In the genomic region with DNA sequence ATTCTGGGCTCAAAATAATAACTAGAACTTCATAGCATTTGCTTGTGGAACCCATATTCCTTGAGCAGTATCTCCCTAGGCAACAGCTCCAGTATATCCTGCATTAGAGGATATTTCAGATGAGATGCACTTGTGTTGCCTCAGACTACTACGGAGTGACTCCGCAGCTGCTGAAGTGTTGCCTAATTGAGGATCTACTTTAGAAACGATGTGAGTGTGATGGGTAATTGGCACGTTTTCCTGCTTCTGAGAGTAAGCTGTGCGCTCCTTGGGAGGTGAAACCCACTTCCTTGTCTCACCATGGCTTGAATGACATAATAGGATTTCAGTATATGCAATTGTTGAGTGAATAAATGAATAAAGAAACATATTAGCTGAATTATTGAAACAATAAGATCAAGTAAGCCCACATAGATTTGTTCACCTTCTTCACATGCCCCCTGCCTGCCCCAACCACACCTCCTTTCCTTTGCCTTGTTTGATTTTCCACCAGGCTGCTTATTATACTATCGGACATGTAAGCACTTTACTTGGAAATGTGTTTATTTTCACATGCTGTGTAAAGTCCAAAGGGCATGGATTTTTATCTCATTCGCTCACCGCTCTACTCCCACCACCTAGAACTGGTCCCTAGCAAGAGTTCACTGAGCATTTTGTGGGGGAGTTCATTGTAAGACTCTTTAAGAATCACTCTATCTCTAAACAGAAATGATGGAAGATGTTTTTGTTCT, we compare ENCODE assay signal across 15 cellular contexts.
A peak's percentile ranks its signal among the peaks of the same experiment; 100 is the strongest.
DNase-seq lines count a peak whose midpoint lies in the region; ATAC-seq, FAIRE-seq and TF ChIP-seq lines count a peak whose summit lies in the region.
"Had no signal": no experiment of that assay in that cellular context is flagged by ENCODE, and none has a peak within 500 bp of the region (broad histone marks: within the 10 kb centered on the region; RNA-seq: fewer than 3 reads in every experiment).

No MANE protein-coding gene starts in this region.

- peak; percentile 40 for DNase-seq in AG10803 (ENCODE audit: low read depth)
- DNase-seq in HuH-7.5 (ENCODE audit: low spot score) = peak; percentile 28
- DNase-seq in NCI-H748 treated with DMSO at 0.1 percent for 48 hours (lab: John Stamatoyannopoulos, UW) = peak; percentile 96
- DNase-seq in iris pigment epithelial cell (ENCODE audit: low read depth) = peak; percentile 45
- DNase-seq in testis = no peak
- no peak for DNase-seq in GM12892 (ENCODE audit: insufficient read length)
- no peak for DNase-seq in substantia nigra (lab: John Stamatoyannopoulos, UW)
- DNase-seq: activated gamma-delta T cell treated with Interleukin-2 at 50 U/mL for 16 hours; Karpas-422; stimulated activated CD4-positive, alpha-beta T cell treated with anti-CD3 and anti-CD28 coated beads, Interleukin-4, amount 100 ng/mL, for 4 hours; stimulated activated naive CD8-positive, alpha-beta T cell treated with anti-CD3 and anti-CD28 coated beads, Interleukin-15, amount 100 ng/mL, for 72 hours; T-helper 1 cell had no signal

- TF ChIP-seq POLR2A in testis (IDR thresholded peaks at IDR 0.05) (no peak), GM12892 (IDR thresholded peaks at IDR 0.05; ENCODE audit: low read depth, low read length) (no peak)

- intact Hi-C loops in testis (cut with DNase I; ENCODE audit: low total_unique reads) = no loop called here

- TF ChIP-seq CTCF in AG10803 (conservative IDR thresholded peaks at IDR 0.05; ENCODE audit: low read length) (no peak), testis (IDR thresholded peaks at IDR 0.05) (no peak)

- H3K27me3 ChIP-seq in testis = no peaks in the 10 kb centered on the region
- H3K27me3 ChIP-seq: BLaER1, breast epithelium had no signal

- no peak for ATAC-seq in GM21825 (IDR thresholded peaks at IDR 0.05; ENCODE audit: unreplicated experiment)
- ATAC-seq: stimulated activated naive CD8-positive, alpha-beta T cell treated with anti-CD3 and anti-CD28 coated beads, Interleukin-15, amount 100 ng/mL, for 72 hours had no signal

- H3K4me1 ChIP-seq in testis = no peaks in the 10 kb centered on the region
- H3K4me1 ChIP-seq: BLaER1, breast epithelium had no signal

- H3K27ac ChIP-seq in testis = no peak overlapping the region
- no peak overlapping the region for H3K27ac ChIP-seq in substantia nigra (ENCODE audit: low read depth, low read length, poor library complexity, severe bottlenecking)
- H3K27ac ChIP-seq: BLaER1, breast epithelium had no signal

- no peak for FAIRE-seq in GM12892 (lab: Jason Lieb, UNC)

- 73 to 77% methylated on average over 8 of the region's 8 CpGs for WGBS in testis, 2 donors

- no peak overlapping the region for H3K4me3 ChIP-seq in AG10803 (ENCODE audit: low read length)
- no peak overlapping the region for H3K4me3 ChIP-seq in testis
- H3K4me3 ChIP-seq: BLaER1, breast epithelium had no signal

- no peaks in the 10 kb centered on the region for H3K36me3 ChIP-seq in testis (ENCODE audit: low read depth, missing control alignments)
- H3K36me3 ChIP-seq: BLaER1, breast epithelium had no signal

- H3K9me3 ChIP-seq in testis = no peaks in the 10 kb centered on the region
- H3K9me3 ChIP-seq: BLaER1, breast epithelium had no signal

Comparison
In these comparisons a context has a peak if more than half of its experiments do, and no peak if none do; other contexts are left out.
1. DNase-seq: peak in AG10803 (single experiment), HuH-7.5 (single experiment), NCI-H748 treated with DMSO at 0.1 percent for 48 hours (single experiment) and iris pigment epithelial cell (single experiment); none in testis (single experiment), GM12892 (single experiment) and substantia nigra (0 of 49).